Comparison of ENCODE assay signal across 20 cellular contexts in genomic region chr10:125773702-125774101, GRCh38. TPM values are rescaled to one million over a fixed set of nuclear protein-coding genes. Genes with fewer than 3 reads are reported as not detected.
DNase-seq lines count a peak whose midpoint lies in the region; ATAC-seq and TF ChIP-seq lines count a peak whose summit lies in the region.
"Had no signal": no experiment of that assay in that cellular context is flagged by ENCODE, and none has a peak within 500 bp of the region (broad histone marks: within the 10 kb centered on the region; RNA-seq: fewer than 3 reads in every experiment).

No MANE protein-coding gene starts in this region.

- WGBS in heart left ventricle, 4 donors = 73 to 90% (median 83%) methylated on average over 12 to 37 of the region's 37 CpGs
- WGBS in testis, 2 donors = 64% methylated on average over 22 of the region's 37 CpGs; no CpG with 5 or more reads in 1 of the 2 donors

- TF ChIP-seq POLR2A in heart left ventricle (IDR thresholded peaks at IDR 0.05) (no peak), testis (IDR thresholded peaks at IDR 0.05) (no peak)

- intact Hi-C loops in heart left ventricle (cut with DNase I) = no loop called here
- intact Hi-C loops in Right ventricle myocardium superior (cut with DNase I) = no loop called here
- intact Hi-C loops in testis (cut with DNase I; ENCODE audit: low total_unique reads) = no loop called here

- H3K36me3 ChIP-seq in heart left ventricle = no peaks in the 10 kb centered on the region
- no peaks in the 10 kb centered on the region for H3K36me3 ChIP-seq in RWPE2 (ENCODE audit: low read depth)
- no peaks in the 10 kb centered on the region for H3K36me3 ChIP-seq in testis (ENCODE audit: low read depth, missing control alignments)

- ATAC-seq in heart left ventricle (no peak), Right ventricle myocardium superior (ENCODE audit: poor library complexity) (no peak), RWPE2 (ENCODE audit: low read depth) (peak; percentile 39; the same call in 2 of the 3 replicates), left lobe of liver (peak; percentile 30), GM18519 (IDR thresholded peaks at IDR 0.05; ENCODE audit: low FRiP score, unreplicated experiment) (no peak)

- H3K9me3 ChIP-seq in heart left ventricle (no peaks in the 10 kb centered on the region), RWPE2 (ENCODE audit: severe bottlenecking) (no peaks in the 10 kb centered on the region), testis (no peaks in the 10 kb centered on the region)
- H3K9me3 ChIP-seq: SJSA1 had no signal

- H3K27ac ChIP-seq in heart left ventricle (no peak overlapping the region), RWPE2 (ENCODE audit: poor library complexity, severe bottlenecking) (no peak overlapping the region), testis (no peak overlapping the region)
- H3K27ac ChIP-seq: SJSA1 had no signal

- DNase-seq in heart left ventricle (no peak), Right ventricle myocardium superior (no peak), RWPE2 (ENCODE audit: low spot score) (no peak), left lobe of liver (ENCODE audit: low spot score) (no peak), testis (no peak), G401 (ENCODE audit: low spot score) (no peak)
- DNase-seq: AML-193, DMS 273 treated with DMSO at 0.1 percent for 48 hours, H9, NCI-H1092, NCI-H1694, NCI-H2107, NCI-H446, NCI-H69 had no signal

- in situ Hi-C loops in G401 (cut with HindIII; ENCODE audit: low sequenced_read_pairs) = no loop called here

- no peaks in the 10 kb centered on the region for H3K27me3 ChIP-seq in heart left ventricle
- H3K27me3 ChIP-seq in RWPE2 (ENCODE audit: insufficient read depth, poor library complexity, severe bottlenecking) = peaks cover 12% of the 10 kb centered on the region
- no peaks in the 10 kb centered on the region for H3K27me3 ChIP-seq in testis
- H3K27me3 ChIP-seq: SJSA1 had no signal

- H3K4me3 ChIP-seq in heart left ventricle = peak overlapping the region in 7 of 12 donors; percentile 15 to 42 (median 37)
- no peak overlapping the region for H3K4me3 ChIP-seq in RWPE2 (ENCODE audit: severe bottlenecking)
- peak overlapping the region; percentile 20 to 40 for H3K4me3 ChIP-seq in testis
- H3K4me3 ChIP-seq: SJSA1 had no signal

- H3K4me1 ChIP-seq in heart left ventricle = peaks cover 0 to 9% (median 0%) of the 10 kb centered on the region in 12 donors
- H3K4me1 ChIP-seq in RWPE2 (ENCODE audit: insufficient read depth, poor library complexity, severe bottlenecking) = no peaks in the 10 kb centered on the region
- H3K4me1 ChIP-seq in testis = no peaks in the 10 kb centered on the region
- H3K4me1 ChIP-seq: SJSA1 had no signal

- TF ChIP-seq CTCF in heart left ventricle (IDR thresholded peaks at IDR 0.05) (no peak), RWPE2 (IDR thresholded peaks at IDR 0.05; ENCODE audit: poor library complexity, severe bottlenecking) (no peak), testis (IDR thresholded peaks at IDR 0.05) (no peak)

RNA-seq across cellular contexts. Expression of gene MMP21, which starts 1.9 kb away (rescaled TPM):
- total RNA-seq in heart left ventricle = under 1 TPM in 2 of 9 donors, not detected in 7; 0.09 to 0.25 TPM
- polyA plus RNA-seq in heart left ventricle = under 1 TPM in 1 of 2 donors, not detected in 1; 0.11 TPM
- total RNA-seq in Right ventricle myocardium superior = not detected
- 0.20 TPM for total RNA-seq in left lobe of liver
- under 1 TPM; 0.31 to 0.43 TPM for total RNA-seq in testis
- not detected for polyA plus RNA-seq in testis (ENCODE audit: insufficient read depth, low read depth, low replicate concordance)
- not detected in 2 replicates for total RNA-seq in G401 (2014; rRNA removed; shearing (Covaris generic))
- total RNA-seq: A673, Daoy, H9, MCF 10A, SJSA1 had no signal
- polyA plus RNA-seq: CD14-positive monocyte had no signal

RNA-seq across cellular contexts. Expression of gene UROS, which starts 49.4 kb away (rescaled TPM):
- 10 to 100 TPM; 50.5 to 81.4 (median 68.5) TPM for total RNA-seq in heart left ventricle
- polyA plus RNA-seq in heart left ventricle = 10 to 100 TPM; 38.3 to 75.3 TPM
- total RNA-seq in Right ventricle myocardium superior = 73.9 TPM
- total RNA-seq in left lobe of liver = 28.3 TPM
- 10 to 100 TPM; 62.5 to 70.3 TPM for total RNA-seq in testis
- polyA plus RNA-seq in testis (ENCODE audit: insufficient read depth, low read depth, low replicate concordance) = 69.2 TPM
- total RNA-seq in G401 (2014; rRNA removed; shearing (Covaris generic)) = 143 and 148 TPM in 2 replicates

RNA-seq across cellular contexts. Expression of gene BCCIP, which starts 49.6 kb away (rescaled TPM):
- 10 to 100 TPM; 31.3 to 62.2 (median 44.4) TPM for total RNA-seq in heart left ventricle
- polyA plus RNA-seq in heart left ventricle = 10 to 100 TPM; 72.6 to 81.0 TPM
- 38.4 TPM for total RNA-seq in Right ventricle myocardium superior
- 25.3 TPM for total RNA-seq in left lobe of liver
- 10 to 100 TPM; 59.8 to 81.9 TPM for total RNA-seq in testis
- polyA plus RNA-seq in testis (ENCODE audit: insufficient read depth, low read depth, low replicate concordance) = 63.9 TPM
- 88.8 and 146 TPM in 2 replicates for total RNA-seq in G401 (2014; rRNA removed; shearing (Covaris generic))

RNA-seq across cellular contexts. Expression of gene EDRF1, which starts 54.2 kb away (rescaled TPM):
- total RNA-seq in heart left ventricle = 10 to 100 TPM in 4 of 9 donors, 1 to 10 TPM in 5; 6.9 to 13.9 (median 9.8) TPM
- polyA plus RNA-seq in heart left ventricle = 10 to 100 TPM in 1 of 2 donors, 1 to 10 TPM in 1; 8.7 to 10.0 TPM
- 10.1 TPM for total RNA-seq in Right ventricle myocardium superior
- total RNA-seq in left lobe of liver = 5.7 TPM
- 10 to 100 TPM; 93.1 to 95.1 TPM for total RNA-seq in testis
- 66.7 TPM for polyA plus RNA-seq in testis (ENCODE audit: insufficient read depth, low read depth, low replicate concordance)
- 31.0 and 31.1 TPM in 2 replicates for total RNA-seq in G401 (2014; rRNA removed; shearing (Covaris generic))

Comparison
In these comparisons a context has a peak if more than half of its experiments do, and no peak if none do; other contexts are left out.
1. ATAC-seq: peak in RWPE2 (single experiment) and left lobe of liver (single experiment); none in heart left ventricle (0 of 4), Right ventricle myocardium superior (single experiment) and GM18519 (single experiment).